26 cellular contexts compared by ENCODE assay signal in the genomic region with DNA sequence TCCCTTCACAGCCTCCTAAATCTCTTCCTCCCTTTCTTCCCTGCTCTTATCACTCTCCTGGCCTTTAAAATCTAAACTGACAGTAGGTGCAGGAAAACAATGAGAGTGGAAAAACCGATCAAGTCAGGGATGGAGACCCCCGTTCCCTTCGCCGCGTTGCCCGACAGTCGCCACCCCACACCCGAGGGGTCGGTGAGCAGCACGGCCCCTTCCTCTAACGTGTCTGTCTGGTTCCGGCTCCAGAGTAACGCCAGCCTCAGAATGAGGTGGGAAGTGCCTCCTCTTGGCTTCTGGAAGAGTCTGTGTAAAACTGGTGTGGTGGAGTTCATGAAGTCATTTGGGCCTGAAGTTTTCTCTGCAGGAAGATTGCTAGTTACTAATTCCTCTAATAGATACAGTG.
"Had no signal": no experiment of that assay in that cellular context is flagged by ENCODE, and none has a peak within 500 bp of the region (broad histone marks: within the 10 kb centered on the region; RNA-seq: fewer than 3 reads in every experiment).

No MANE protein-coding gene starts in this region.

- H3K4me1 ChIP-seq: foreskin keratinocyte, left lung, testis, transverse colon, uterus had no signal

- H3K27ac ChIP-seq: esophagus muscularis mucosa, foreskin keratinocyte, left lung, neutrophil, testis, transverse colon, uterus, WERI-Rb-1 had no signal

- H3K27me3 Mint-ChIP-seq: activated naive CD8-positive, alpha-beta T cell treated with anti-CD3 and anti-CD28 coated beads, Interleukin-2, amount 50 U/mL, for 24 hours; central memory CD8-positive, alpha-beta T cell; naive B cell had no signal

- H3K4me3 ChIP-seq: esophagus muscularis mucosa, left lung, lung, testis, transverse colon, uterus had no signal

- H3K4me3 Mint-ChIP-seq: activated CD8-positive, alpha-beta memory T cell treated with anti-CD3 and anti-CD28 coated beads, Interleukin-2, amount 10 ng/mL, durations not matched to agents 7 days and 5 days; activated CD8-positive, alpha-beta T cell treated with anti-CD3 and anti-CD28 coated beads, Interleukin-2, amount 10 ng/mL, durations not matched to agents 7 days and 5 days; activated naive CD4-positive, alpha-beta T cell treated with anti-CD3 and anti-CD28 coated beads, Interleukin-2, amount 10 ng/mL, durations not matched to agents 7 days and 5 days; activated naive CD8-positive, alpha-beta T cell treated with anti-CD3 and anti-CD28 coated beads, Interleukin-2, amount 50 U/mL, for 24 hours; central memory CD8-positive, alpha-beta T cell; mesothelial cell of epicardium; nephron progenitor cell; T-helper 1 cell treated with Interleukin-12 subunit alpha and Interleukin-12 subunit beta and Interleukin-4 antibody, amounts not matched to agents 30 μg/mL and 1 μg/mL, for 36 hours had no signal

- H3K36me3 Mint-ChIP-seq: activated CD8-positive, alpha-beta memory T cell treated with anti-CD3 and anti-CD28 coated beads, Interleukin-2, amount 10 ng/mL, durations not matched to agents 7 days and 5 days; activated naive CD4-positive, alpha-beta T cell treated with anti-CD3 and anti-CD28 coated beads, Interleukin-2, amount 10 ng/mL, durations not matched to agents 7 days and 5 days; mesothelial cell of epicardium had no signal

- H3K9me3 ChIP-seq: neutrophil, testis, uterus had no signal

- H3K27ac Mint-ChIP-seq: activated CD8-positive, alpha-beta memory T cell treated with anti-CD3 and anti-CD28 coated beads, Interleukin-2, amount 10 ng/mL, durations not matched to agents 7 days and 5 days; activated CD8-positive, alpha-beta T cell treated with anti-CD3 and anti-CD28 coated beads, Interleukin-2, amount 10 ng/mL, durations not matched to agents 7 days and 5 days; activated naive CD4-positive, alpha-beta T cell treated with anti-CD3 and anti-CD28 coated beads, Interleukin-2, amount 10 ng/mL, durations not matched to agents 7 days and 5 days; activated naive CD8-positive, alpha-beta T cell treated with anti-CD3 and anti-CD28 coated beads, Interleukin-2, amount 50 U/mL, for 24 hours; mesothelial cell of epicardium; naive B cell; nephron progenitor cell; progenitor cell of endocrine pancreas; T-helper 1 cell treated with Interleukin-12 subunit alpha and Interleukin-12 subunit beta and Interleukin-4 antibody, amounts not matched to agents 30 μg/mL and 1 μg/mL, for 36 hours had no signal

- DNase-seq: activated CD4-positive, alpha-beta T cell treated with anti-CD3 and anti-CD28 coated beads, Interleukin-2, amount 50 U/mL, for 1 hour; activated CD8-positive, alpha-beta memory T cell treated with anti-CD3 and anti-CD28 coated beads, Interleukin-2, amount 10 ng/mL, durations not matched to agents 7 days and 5 days; activated CD8-positive, alpha-beta T cell treated with anti-CD3 and anti-CD28 coated beads, Interleukin-2, amount 10 ng/mL, durations not matched to agents 7 days and 5 days; activated gamma-delta T cell; activated naive CD4-positive, alpha-beta T cell treated with anti-CD3 and anti-CD28 coated beads, Interleukin-2, amount 10 ng/mL, durations not matched to agents 7 days and 5 days; activated naive CD8-positive, alpha-beta T cell treated with anti-CD3 and anti-CD28 coated beads, Interleukin-2, amount 50 U/mL, for 24 hours; dermis blood vessel endothelial cell; effector CD4-positive, alpha-beta T cell; foreskin keratinocyte; naive B cell; nephron progenitor cell; stimulated activated naive CD8-positive, alpha-beta T cell treated with anti-CD3 and anti-CD28 coated beads, Interleukin-15, Interleukin-2, amounts not matched to agents 100 U/mL and 50 U/mL, for 24 hours; SW 1271; T-helper 9 cell; testis; WERI-Rb-1 had no signal

- H3K36me3 ChIP-seq: left lung, neutrophil, transverse colon, uterus had no signal

- H3K27me3 ChIP-seq: testis, uterus had no signal

- H3K4me1 Mint-ChIP-seq: activated CD8-positive, alpha-beta memory T cell treated with anti-CD3 and anti-CD28 coated beads, Interleukin-2, amount 10 ng/mL, durations not matched to agents 7 days and 5 days; activated naive CD4-positive, alpha-beta T cell treated with anti-CD3 and anti-CD28 coated beads, Interleukin-2, amount 10 ng/mL, durations not matched to agents 7 days and 5 days; activated naive CD8-positive, alpha-beta T cell treated with anti-CD3 and anti-CD28 coated beads, Interleukin-2, amount 50 U/mL, for 24 hours; central memory CD8-positive, alpha-beta T cell; mesothelial cell of epicardium had no signal

- H3K9me3 Mint-ChIP-seq: activated naive CD4-positive, alpha-beta T cell treated with anti-CD3 and anti-CD28 coated beads, Interleukin-2, amount 10 ng/mL, durations not matched to agents 7 days and 5 days; central memory CD8-positive, alpha-beta T cell; T-helper 1 cell treated with Interleukin-12 subunit alpha and Interleukin-12 subunit beta and Interleukin-4 antibody, amounts not matched to agents 30 μg/mL and 1 μg/mL, for 36 hours had no signal

- ATAC-seq: activated CD8-positive, alpha-beta memory T cell treated with anti-CD3 and anti-CD28 coated beads, Interleukin-2, amount 10 ng/mL, durations not matched to agents 7 days and 5 days; activated CD8-positive, alpha-beta T cell treated with anti-CD3 and anti-CD28 coated beads, Interleukin-2, amount 10 ng/mL, durations not matched to agents 7 days and 5 days; activated naive CD8-positive, alpha-beta T cell treated with anti-CD3 and anti-CD28 coated beads, Interleukin-2, amount 50 U/mL, for 24 hours; foreskin keratinocyte; left lung had no signal
